Comparison of ENCODE assay signal across 2 cellular contexts in genomic region chr12:60387356-60387755, GRCh38.
TF ChIP-seq lines count a peak whose summit lies in the region.

No MANE protein-coding gene starts in this region.

TF ChIP-seq in WTC11, 78 proteins besides CTCF, POLR2A, EP300 and RAD21:
- TF ChIP-seq E2F1 (CRISPR knock-in tag; IDR thresholded peaks at IDR 0.05) (no peak), FOXJ3 (CRISPR knock-in tag; IDR thresholded peaks at IDR 0.05; ENCODE audit: borderline replicate concordance) (no peak), ZNF281 (CRISPR knock-in tag; IDR thresholded peaks at IDR 0.05) (no peak), CREB1 (CRISPR knock-in tag; IDR thresholded peaks at IDR 0.05) (no peak), IRF1 (CRISPR knock-in tag; IDR thresholded peaks at IDR 0.05) (no peak), PRDM15 (CRISPR knock-in tag; IDR thresholded peaks at IDR 0.05) (no peak), MLX (CRISPR knock-in tag; IDR thresholded peaks at IDR 0.05) (no peak), ESRRA (CRISPR knock-in tag; IDR thresholded peaks at IDR 0.05; ENCODE audit: borderline replicate concordance) (no peak), NFATC4 (CRISPR knock-in tag; IDR thresholded peaks at IDR 0.05) (no peak), SMAD3 (CRISPR knock-in tag; IDR thresholded peaks at IDR 0.05; ENCODE audit: borderline replicate concordance) (no peak), E2F4 (CRISPR knock-in tag; IDR thresholded peaks at IDR 0.05; ENCODE audit: borderline replicate concordance, low read depth) (no peak), TEAD4 (CRISPR knock-in tag; IDR thresholded peaks at IDR 0.05) (no peak), KAT7 (CRISPR knock-in tag; IDR thresholded peaks at IDR 0.05; ENCODE audit: borderline replicate concordance) (no peak)

TF ChIP-seq in HepG2, 621 proteins besides CTCF, POLR2A, EP300 and RAD21 (continued from another document):
- TF ChIP-seq ZHX2 (IDR thresholded peaks at IDR 0.05; ENCODE audit: low read depth) = no peak
- TF ChIP-seq ZHX2 (CRISPR knock-in tag; IDR thresholded peaks at IDR 0.05; ENCODE audit: borderline replicate concordance) = no peak
- TF ChIP-seq CEBPB (IDR thresholded peaks at IDR 0.05; ENCODE audit: borderline replicate concordance, low read depth, low read length) = no peak
- no peak for TF ChIP-seq NR3C1 (CRISPR knock-in tag; IDR thresholded peaks at IDR 0.05)
- no peak for TF ChIP-seq ZBTB14 (CRISPR knock-in tag; IDR thresholded peaks at IDR 0.05)
- TF ChIP-seq SOX5 (CRISPR knock-in tag; IDR thresholded peaks at IDR 0.05; ENCODE audit: borderline replicate concordance) = no peak
- TF ChIP-seq TARDBP (CRISPR knock-in tag; IDR thresholded peaks at IDR 0.05) = no peak
- TF ChIP-seq ZNF530 (CRISPR knock-in tag; IDR thresholded peaks at IDR 0.05; ENCODE audit: low read depth) = no peak
- TF ChIP-seq THAP11 (CRISPR knock-in tag; IDR thresholded peaks at IDR 0.05) = no peak
- TF ChIP-seq SNAPC4 (CRISPR knock-in tag; IDR thresholded peaks at IDR 0.05) = no peak
- no peak for TF ChIP-seq ZNF225 (CRISPR knock-in tag; IDR thresholded peaks at IDR 0.05)
- TF ChIP-seq SALL1 (CRISPR knock-in tag; IDR thresholded peaks at IDR 0.05) = no peak
- no peak for TF ChIP-seq NFE2L2 (IDR thresholded peaks at IDR 0.05; ENCODE audit: low read length)
